In genomic region chr19:52956917-52957316, GRCh38 we compare ENCODE assay signal across 1 cellular context.
TF ChIP-seq lines count a peak whose summit lies in the region.

No MANE protein-coding gene starts in this region.

TF ChIP-seq in K562, 482 proteins besides CTCF, POLR2A, EP300 and RAD21:
- TF ChIP-seq ZNF197 (CRISPR knock-in tag; IDR thresholded peaks at IDR 0.05; ENCODE audit: low read depth) = no peak
- no peak for TF ChIP-seq ARHGAP35 (IDR thresholded peaks at IDR 0.05; ENCODE audit: partially characterized antibody)
- no peak for TF ChIP-seq MIER1 (IDR thresholded peaks at IDR 0.05; ENCODE audit: low read depth)
- no peak for TF ChIP-seq NBN (IDR thresholded peaks at IDR 0.05; ENCODE audit: low read depth)
- TF ChIP-seq ZNF707 (CRISPR knock-in tag; conservative IDR thresholded peaks at IDR 0.05) = no peak
- TF ChIP-seq U2AF2 (optimal IDR thresholded peaks at IDR 0.05; ENCODE audit: low read depth, low read length) = no peak
- TF ChIP-seq ERF (CRISPR knock-in tag; IDR thresholded peaks at IDR 0.05) = no peak
- TF ChIP-seq SRSF1 (IDR thresholded peaks at IDR 0.05; ENCODE audit: low read depth, low read length) = no peak
- no peak for TF ChIP-seq MAZ (CRISPR knock-in tag; conservative IDR thresholded peaks at IDR 0.05 in 1 of 2, IDR thresholded peaks at IDR 0.05 in 1 of 2)
- TF ChIP-seq E4F1 (CRISPR knock-in tag; IDR thresholded peaks at IDR 0.05; ENCODE audit: borderline replicate concordance) = no peak
- TF ChIP-seq ZBTB43 (CRISPR knock-in tag; IDR thresholded peaks at IDR 0.05) = no peak
- TF ChIP-seq ZNF830 (CRISPR knock-in tag; IDR thresholded peaks at IDR 0.05) = no peak
TF ChIP-seq in K562: peak in this region for 0.
